ENCODE assay signal across 13 cellular contexts in genomic region chr16:10296956-10297340, GRCh38.
DNase-seq lines count a peak whose midpoint lies in the region; ATAC-seq and TF ChIP-seq lines count a peak whose summit lies in the region.
"Had no signal": no experiment of that assay in that cellular context is flagged by ENCODE, and none has a peak within 500 bp of the region (broad histone marks: within the 10 kb centered on the region; RNA-seq: fewer than 3 reads in every experiment).

No MANE protein-coding gene starts in this region.

- no peak for ATAC-seq in stimulated activated naive CD8-positive, alpha-beta T cell treated with anti-CD3 and anti-CD28 coated beads, Interleukin-15, amount 100 ng/mL, for 72 hours
- ATAC-seq in HG02840 (IDR thresholded peaks at IDR 0.05; ENCODE audit: low FRiP score, unreplicated experiment) (peak; percentile 31), HG03571 (IDR thresholded peaks at IDR 0.05; ENCODE audit: unreplicated experiment) (peak; percentile 36), gastrocnemius medialis (no peak)

- no peak for TF ChIP-seq CTCF in gastrocnemius medialis (IDR thresholded peaks at IDR 0.05 in 4 of 5, conservative IDR thresholded peaks at IDR 0.05 in 1 of 5)

- TF ChIP-seq POLR2A in gastrocnemius medialis (IDR thresholded peaks at IDR 0.05), result no peak

- in situ Hi-C loops in gastrocnemius medialis (cut with MboI; ENCODE audit: low sequenced_read_pairs in 4 of 4), result no loop called here

- H3K4me3 Mint-ChIP-seq in stimulated activated naive CD8-positive, alpha-beta T cell treated with anti-CD3 and anti-CD28 coated beads, Interleukin-15, Interleukin-2, amounts not matched to agents 100 ng/mL and 50 ng/mL, for 24 hours, result peak overlapping the region; percentile 9
- H3K4me3 Mint-ChIP-seq in stimulated activated naive CD8-positive, alpha-beta T cell treated with anti-CD3 and anti-CD28 coated beads, Interleukin-15, amount 100 ng/mL, for 72 hours, result no peak overlapping the region
- H3K4me3 Mint-ChIP-seq: activated T-helper 1 cell treated with anti-CD3 and anti-CD28 coated beads, Interleukin-12 subunit alpha, Interleukin-12 subunit beta, Interleukin-2, Interleukin-4 antibody, amounts not matched to agents 30 ng/mL and 10 ng/mL and 1 ng/mL, durations not matched to agents 14 hours and 24 hours and 36 hours; immature natural killer cell had no signal

- peaks cover 10% of the 10 kb centered on the region for H3K9me3 Mint-ChIP-seq in stimulated activated naive CD8-positive, alpha-beta T cell treated with anti-CD3 and anti-CD28 coated beads, Interleukin-15, Interleukin-2, amounts not matched to agents 100 ng/mL and 50 ng/mL, for 24 hours
- peaks cover 15 to 21% of the 10 kb centered on the region in 2 donors for H3K9me3 Mint-ChIP-seq in stimulated activated naive CD8-positive, alpha-beta T cell treated with anti-CD3 and anti-CD28 coated beads, Interleukin-15, amount 100 ng/mL, for 72 hours

- H3K4me3 ChIP-seq in gastrocnemius medialis, result no peak overlapping the region
- H3K4me3 ChIP-seq: esophagus squamous epithelium had no signal

- H3K27ac ChIP-seq in gastrocnemius medialis, result no peak overlapping the region
- H3K27ac ChIP-seq: VCaP had no signal

- intact Hi-C loops in gastrocnemius medialis (cut with DNase I; ENCODE audit: low total_unique reads), result no loop called here

- H3K27me3 ChIP-seq in gastrocnemius medialis, result no peaks in the 10 kb centered on the region
- H3K27me3 ChIP-seq: esophagus squamous epithelium had no signal

- no peaks in the 10 kb centered on the region for H3K4me1 ChIP-seq in gastrocnemius medialis
- H3K4me1 ChIP-seq: esophagus squamous epithelium had no signal

- H3K4me1 Mint-ChIP-seq in stimulated activated naive CD8-positive, alpha-beta T cell treated with anti-CD3 and anti-CD28 coated beads, Interleukin-15, Interleukin-2, amounts not matched to agents 100 ng/mL and 50 ng/mL, for 24 hours (ENCODE audit: low read depth), result peaks cover 16% of the 10 kb centered on the region
- no peaks in the 10 kb centered on the region for H3K4me1 Mint-ChIP-seq in stimulated activated naive CD8-positive, alpha-beta T cell treated with anti-CD3 and anti-CD28 coated beads, Interleukin-15, amount 100 ng/mL, for 72 hours
- H3K4me1 Mint-ChIP-seq: immature natural killer cell had no signal

- H3K9me3 ChIP-seq in gastrocnemius medialis, result no peaks in the 10 kb centered on the region

- H3K27me3 Mint-ChIP-seq in stimulated activated naive CD8-positive, alpha-beta T cell treated with anti-CD3 and anti-CD28 coated beads, Interleukin-15, Interleukin-2, amounts not matched to agents 100 ng/mL and 50 ng/mL, for 24 hours, result no peaks in the 10 kb centered on the region
- H3K27me3 Mint-ChIP-seq in stimulated activated naive CD8-positive, alpha-beta T cell treated with anti-CD3 and anti-CD28 coated beads, Interleukin-15, amount 100 ng/mL, for 72 hours, result no peaks in the 10 kb centered on the region

- H3K27ac Mint-ChIP-seq in stimulated activated naive CD8-positive, alpha-beta T cell treated with anti-CD3 and anti-CD28 coated beads, Interleukin-15, Interleukin-2, amounts not matched to agents 100 ng/mL and 50 ng/mL, for 24 hours, result peak overlapping the region; percentile 14
- no peak overlapping the region for H3K27ac Mint-ChIP-seq in stimulated activated naive CD8-positive, alpha-beta T cell treated with anti-CD3 and anti-CD28 coated beads, Interleukin-15, amount 100 ng/mL, for 72 hours
- H3K27ac Mint-ChIP-seq: activated T-helper 1 cell treated with anti-CD3 and anti-CD28 coated beads, Interleukin-12 subunit alpha, Interleukin-12 subunit beta, Interleukin-2, Interleukin-4 antibody, amounts not matched to agents 30 ng/mL and 10 ng/mL and 1 ng/mL, durations not matched to agents 14 hours and 24 hours and 36 hours; immature natural killer cell had no signal

- H3K36me3 Mint-ChIP-seq in stimulated activated naive CD8-positive, alpha-beta T cell treated with anti-CD3 and anti-CD28 coated beads, Interleukin-15, Interleukin-2, amounts not matched to agents 100 ng/mL and 50 ng/mL, for 24 hours (ENCODE audit: low read depth), result peaks cover 10% of the 10 kb centered on the region

- no peaks in the 10 kb centered on the region for H3K36me3 ChIP-seq in gastrocnemius medialis
- H3K36me3 ChIP-seq: esophagus squamous epithelium had no signal

- no peak for DNase-seq in stimulated activated naive CD8-positive, alpha-beta T cell treated with anti-CD3 and anti-CD28 coated beads, Interleukin-15, amount 100 ng/mL, for 72 hours
- DNase-seq in gastrocnemius medialis (no peak), NCI-H2029 (lab: John Stamatoyannopoulos, UW) (no peak), NCI-H1436 treated with DMSO at 0.1 percent for 48 hours (lab: John Stamatoyannopoulos, UW) (no peak), COLO829 (ENCODE audit: low spot score) (no peak)
- DNase-seq: 8988T, esophagus squamous epithelium, immature natural killer cell had no signal

Comparison
In these comparisons a context has a peak if more than half of its experiments do, and no peak if none do; other contexts are left out.
1. ATAC-seq: peak in HG02840 (single experiment) and HG03571 (single experiment); none in stimulated activated naive CD8-positive, alpha-beta T cell treated with anti-CD3 and anti-CD28 coated beads, Interleukin-15, amount 100 ng/mL, for 72 hours (single experiment) and gastrocnemius medialis (0 of 2).